3 cellular contexts compared by ENCODE assay signal in genomic region chr6:34934516-34934915, GRCh38.
TF ChIP-seq lines count a peak whose summit lies in the region.

No MANE protein-coding gene starts in this region.

TF ChIP-seq in liver, 16 proteins besides CTCF, POLR2A, EP300 and RAD21:
- TF ChIP-seq NR2F2 (IDR thresholded peaks at IDR 0.05) (peak; percentile 57), HNF4A (conservative IDR thresholded peaks at IDR 0.05) (no peak), REST (IDR thresholded peaks at IDR 0.05) (no peak), RXRA (IDR thresholded peaks at IDR 0.05) (peak in 1 of 2 donors; percentile 24), YY1 (IDR thresholded peaks at IDR 0.05) (no peak), SP1 (IDR thresholded peaks at IDR 0.05) (no peak), MAX (IDR thresholded peaks at IDR 0.05) (no peak)

TF ChIP-seq in HepG2, 621 proteins besides CTCF, POLR2A, EP300 and RAD21:
- TF ChIP-seq HNF1B (CRISPR knock-in tag; IDR thresholded peaks at IDR 0.05) (no peak), ERF (CRISPR knock-in tag; IDR thresholded peaks at IDR 0.05) (no peak), HMGXB4 (CRISPR knock-in tag; IDR thresholded peaks at IDR 0.05; ENCODE audit: borderline replicate concordance in 1 of 2, low read depth in 1 of 2) (no peak), ZNF841 (CRISPR knock-in tag; IDR thresholded peaks at IDR 0.05; ENCODE audit: borderline replicate concordance) (no peak), KAT8 (CRISPR knock-in tag; IDR thresholded peaks at IDR 0.05) (no peak), ZNF225 (CRISPR knock-in tag; IDR thresholded peaks at IDR 0.05) (no peak), ZNF33B (CRISPR knock-in tag; IDR thresholded peaks at IDR 0.05) (no peak), ARNT (IDR thresholded peaks at IDR 0.05) (no peak), ZNF367 (CRISPR knock-in tag; IDR thresholded peaks at IDR 0.05; ENCODE audit: borderline replicate concordance) (no peak), ZNF407 (CRISPR knock-in tag; IDR thresholded peaks at IDR 0.05; ENCODE audit: not compliant biosample characterization) (no peak), FLYWCH1 (CRISPR knock-in tag; IDR thresholded peaks at IDR 0.05) (no peak), FOXP1 (IDR thresholded peaks at IDR 0.05) (no peak), FOXP1 (CRISPR knock-in tag; IDR thresholded peaks at IDR 0.05) (no peak), KDM4B (CRISPR knock-in tag; IDR thresholded peaks at IDR 0.05) (no peak), ZNF580 (CRISPR knock-in tag; IDR thresholded peaks at IDR 0.05; ENCODE audit: borderline replicate concordance, low read depth) (no peak), KDM5A (IDR thresholded peaks at IDR 0.05; ENCODE audit: borderline replicate concordance, low read length) (no peak)

TF ChIP-seq in WTC11, 78 proteins besides CTCF, POLR2A, EP300 and RAD21:
- TF ChIP-seq ZNF416 (CRISPR knock-in tag; IDR thresholded peaks at IDR 0.05) (no peak), CREB1 (CRISPR knock-in tag; IDR thresholded peaks at IDR 0.05) (no peak), ZNF138 (CRISPR knock-in tag; conservative IDR thresholded peaks at IDR 0.05) (no peak), ZNF121 (CRISPR knock-in tag; IDR thresholded peaks at IDR 0.05) (no peak)
